25 cellular contexts compared by ENCODE assay signal in the genomic region with DNA sequence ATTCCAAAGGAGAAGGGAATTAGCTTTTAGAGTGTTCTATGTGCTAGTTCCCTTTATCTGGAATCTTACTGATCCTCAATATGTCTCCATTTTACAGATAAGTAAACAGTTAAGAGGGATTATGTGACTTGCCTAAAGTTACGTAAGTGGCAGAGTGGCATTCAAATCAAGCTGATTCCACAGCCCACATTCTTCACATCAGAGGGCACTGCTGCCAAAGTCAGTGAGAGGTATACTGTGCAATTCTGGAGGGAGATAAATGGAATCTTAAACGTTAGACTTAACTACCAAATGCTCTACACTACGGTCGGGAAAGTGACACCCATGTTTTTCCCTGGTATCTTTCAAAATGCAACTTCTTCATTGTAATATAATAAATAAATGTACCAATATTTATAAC.
"Had no signal": no experiment of that assay in that cellular context is flagged by ENCODE, and none has a peak within 500 bp of the region (broad histone marks: within the 10 kb centered on the region; RNA-seq: fewer than 3 reads in every experiment).

No MANE protein-coding gene starts in this region.

- H3K4me3 ChIP-seq: esophagus squamous epithelium, gastroesophageal sphincter had no signal

- H3K27ac ChIP-seq: brain microvascular endothelial cell, epithelial cell of prostate, esophagus squamous epithelium, gastroesophageal sphincter, WERI-Rb-1 had no signal

- DNase-seq: activated B cell treated with CpG ODN at 0.5 μM for 24 hours; activated CD4-positive, alpha-beta T cell treated with anti-CD3 and anti-CD28 coated beads for 48 hours; activated CD4-positive, alpha-beta T cell treated with anti-CD3 and anti-CD28 coated beads, Interleukin-2, amount 50 U/mL, for 1 hour; activated CD4-positive, alpha-beta T cell treated with anti-CD3 and anti-CD28 coated beads, Interleukin-2, amount 50 U/mL, for 48 hours; activated CD8-positive, alpha-beta memory T cell treated with anti-CD3 and anti-CD28 coated beads for 24 hours; activated CD8-positive, alpha-beta T cell treated with anti-CD3 and anti-CD28 coated beads for 36 hours; activated effector memory CD4-positive, alpha-beta T cell treated with Interleukin-2 at 50 U/mL for 16 hours; activated gamma-delta T cell treated with Interleukin-2 at 50 U/mL for 16 hours; activated naive CD4-positive, alpha-beta T cell treated with anti-CD3 and anti-CD28 coated beads, Interleukin-2, amount 50 U/mL, for 16 hours; activated naive CD4-positive, alpha-beta T cell treated with Interleukin-2 at 50 U/mL for 16 hours; activated T-cell treated with anti-CD3 and anti-CD28 coated beads, Interleukin-2, amount 50 U/mL, for 4 hours; amniotic stem cell; anterior cingulate cortex; brain microvascular endothelial cell; effector CD8-positive, alpha-beta T cell; esophagus squamous epithelium; foreskin melanocyte; T-helper 1 cell; T-helper 17 cell; T1000; WERI-Rb-1 had no signal

- H3K4me1 ChIP-seq: esophagus squamous epithelium had no signal

- H3K9me3 ChIP-seq: esophagus squamous epithelium, gastroesophageal sphincter had no signal

- H3K36me3 ChIP-seq: WERI-Rb-1 had no signal

- ATAC-seq: activated CD4-positive, CD25-positive, alpha-beta regulatory T cell treated with anti-CD3 and anti-CD28 coated beads, Interleukin-2, amount 50 U/mL, for 24 hours; activated CD8-positive, alpha-beta T cell treated with anti-CD3 and anti-CD28 coated beads for 36 hours; activated T-cell treated with anti-CD3 and anti-CD28 coated beads, Interleukin-2, amount 50 U/mL, for 4 hours; activated T-helper 17 cell treated with anti-CD3 and anti-CD28 coated beads, Interleukin-2, amount 50 U/mL, for 72 hours; gastroesophageal sphincter; T-helper 17 cell had no signal

- H3K27me3 ChIP-seq: brain microvascular endothelial cell, gastroesophageal sphincter had no signal
